ENCODE assay signal across 1 cellular context in genomic region chr16:50499254-50499653, GRCh38.
A peak's percentile ranks its signal among the peaks of the same experiment; 100 is the strongest.
TF ChIP-seq lines count a peak whose summit lies in the region.

No MANE protein-coding gene starts in this region.

TF ChIP-seq in HepG2, 621 proteins besides CTCF, POLR2A, EP300 and RAD21:
- TF ChIP-seq ELK4 (CRISPR knock-in tag; IDR thresholded peaks at IDR 0.05; ENCODE audit: borderline replicate concordance) (no peak), SRSF1 (optimal IDR thresholded peaks at IDR 0.05; ENCODE audit: low read depth, low read length) (no peak), ZNF12 (CRISPR knock-in tag; IDR thresholded peaks at IDR 0.05) (peak; percentile 99), TBX2 (CRISPR knock-in tag; IDR thresholded peaks at IDR 0.05; ENCODE audit: borderline replicate concordance) (no peak), HMGA1 (CRISPR knock-in tag; conservative IDR thresholded peaks at IDR 0.05) (no peak)
